9 cellular contexts compared by ENCODE assay signal in the genomic region with DNA sequence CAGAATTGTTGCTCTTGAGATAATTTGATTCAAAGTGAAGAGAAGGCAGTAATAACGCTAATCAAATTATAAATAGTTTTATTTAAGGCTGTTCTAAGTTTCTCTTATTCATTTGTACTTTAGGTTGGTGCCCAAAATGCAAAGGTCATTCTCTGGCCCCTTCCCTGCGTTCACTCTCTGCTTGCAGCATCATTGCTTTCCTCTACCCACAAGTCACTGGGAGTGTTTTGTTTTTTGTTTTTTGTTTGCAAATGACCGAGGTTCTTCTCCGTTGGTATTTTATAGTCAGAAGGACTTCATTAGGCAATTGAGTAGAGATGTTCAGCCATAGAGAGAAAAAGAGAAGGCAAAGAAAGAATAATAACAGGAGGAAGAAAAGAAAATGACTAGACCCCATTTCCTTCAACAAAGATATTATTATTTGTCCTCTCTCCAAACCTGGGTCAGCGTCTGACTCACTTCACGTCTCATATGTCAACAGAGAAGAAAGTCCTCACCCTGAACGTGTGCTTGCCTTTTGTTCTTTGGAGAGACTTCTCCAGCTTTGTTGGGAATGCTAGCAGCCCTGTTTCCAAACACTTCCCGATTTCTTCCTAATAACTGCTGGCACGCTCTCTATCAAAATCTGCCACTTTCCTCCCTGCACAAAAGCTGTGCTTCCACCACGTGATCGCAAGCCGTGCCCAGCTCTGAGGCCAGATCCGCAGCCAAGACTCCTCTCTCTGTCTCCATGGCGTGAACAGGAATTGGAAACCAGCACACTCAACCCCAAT.
DNase-seq lines count a peak whose midpoint lies in the region; TF ChIP-seq lines count a peak whose summit lies in the region.
"Had no signal": no experiment of that assay in that cellular context is flagged by ENCODE, and none has a peak within 500 bp of the region (broad histone marks: within the 10 kb centered on the region; RNA-seq: fewer than 3 reads in every experiment).

No MANE protein-coding gene starts in this region.

- H3K27ac Mint-ChIP-seq in HFFc6 = no peak overlapping the region
- H3K27ac Mint-ChIP-seq: activated naive CD4-positive, alpha-beta T cell treated with anti-CD3 and anti-CD28 coated beads, Interleukin-2, amount 50 U/mL, for 24 hours had no signal

- H3K4me3 ChIP-seq in BLaER1 treated with 17β-estradiol and CSF1 and Interleukin-3, amounts not matched to agents 10 nM and 100 nM = no peak overlapping the region
- H3K4me3 ChIP-seq in effector memory CD4-positive, alpha-beta T cell (ENCODE audit: insufficient read depth, low read depth, low read length, poor library complexity, severe bottlenecking) = no peak overlapping the region

- H3K36me3 ChIP-seq in BLaER1 treated with 17β-estradiol and CSF1 and Interleukin-3, amounts not matched to agents 10 nM and 100 nM = peaks cover 0 to 91% (median 26%) of the 10 kb centered on the region in 11 experiments; a peak in 14 of 22 replicates
- H3K36me3 ChIP-seq in effector memory CD4-positive, alpha-beta T cell (ENCODE audit: control insufficient read depth, insufficient read depth, low read length) = no peaks in the 10 kb centered on the region

- H3K4me2 ChIP-seq in BLaER1 treated with 17β-estradiol and CSF1 and Interleukin-3, amounts not matched to agents 10 nM and 100 nM = peak overlapping the region; percentile 0 to 74 (median 41); a peak in 16 of 22 replicates

- H3K27ac ChIP-seq in BLaER1 treated with 17β-estradiol and CSF1 and Interleukin-3, amounts not matched to agents 10 nM and 100 nM = peak overlapping the region in 7 of 11 experiments; percentile 16 to 54 (median 45); a peak in 13 of 22 replicates
- H3K27ac ChIP-seq in effector memory CD4-positive, alpha-beta T cell (ENCODE audit: insufficient read depth, low read length, poor library complexity, severe bottlenecking) = no peak overlapping the region

- H3K9me3 Mint-ChIP-seq in HFFc6 = no peaks in the 10 kb centered on the region; the same call in 1 of the 2 replicates
- H3K9me3 Mint-ChIP-seq: activated naive CD4-positive, alpha-beta T cell treated with anti-CD3 and anti-CD28 coated beads, Interleukin-2, amount 50 U/mL, for 24 hours had no signal

- no peaks in the 10 kb centered on the region for H3K27me3 ChIP-seq in BLaER1 treated with 17β-estradiol and CSF1 and Interleukin-3, amounts not matched to agents 10 nM and 100 nM
- no peaks in the 10 kb centered on the region for H3K27me3 ChIP-seq in effector memory CD4-positive, alpha-beta T cell (replicated peaks; ENCODE audit: control insufficient read depth, insufficient read depth, low read length, poor library complexity, severe bottlenecking)

- no peaks in the 10 kb centered on the region for H3K36me3 Mint-ChIP-seq in HFFc6 (ENCODE audit: low read depth)
- H3K36me3 Mint-ChIP-seq: activated naive CD4-positive, alpha-beta T cell treated with anti-CD3 and anti-CD28 coated beads, Interleukin-2, amount 50 U/mL, for 24 hours had no signal

- H3K4me1 Mint-ChIP-seq in HFFc6 (ENCODE audit: low read depth) = no peaks in the 10 kb centered on the region
- H3K4me1 Mint-ChIP-seq: activated naive CD4-positive, alpha-beta T cell treated with anti-CD3 and anti-CD28 coated beads, Interleukin-2, amount 50 U/mL, for 24 hours had no signal

- H3K27me3 Mint-ChIP-seq in HFFc6 (ENCODE audit: insufficient read depth) = no peaks in the 10 kb centered on the region; the same call in 1 of the 2 replicates

- H3K9me3 ChIP-seq in BLaER1 treated with 17β-estradiol and CSF1 and Interleukin-3, amounts not matched to agents 10 nM and 100 nM (replicated peaks in 1 of 11) = no peaks in the 10 kb centered on the region
- no peaks in the 10 kb centered on the region for H3K9me3 ChIP-seq in effector memory CD4-positive, alpha-beta T cell (ENCODE audit: control insufficient read depth, low read length)

- DNase-seq in NCI-H524 (lab: John Stamatoyannopoulos, UW) = peak; percentile 37 to 70
- peak; percentile 61 for DNase-seq in fibroblast of gingiva (ENCODE audit: low read depth)
- peak in 51 of 56 donors; percentile 1 to 75 (median 28) for DNase-seq in nucleus accumbens (lab: John Stamatoyannopoulos, UW)
- no peak for DNase-seq in effector memory CD4-positive, alpha-beta T cell
- DNase-seq in central memory CD4-positive, alpha-beta T cell = no peak
- DNase-seq in HFFc6 = no peak
- no peak for DNase-seq in HCEC 1CT

- H4K20me1 ChIP-seq in BLaER1 treated with 17β-estradiol and CSF1 and Interleukin-3, amounts not matched to agents 10 nM and 100 nM = peaks cover 0 to 100% (median 71%) of the 10 kb centered on the region in 11 experiments; a peak in 13 of 22 replicates

- no peak for TF ChIP-seq CTCF in HFFc6 (IDR thresholded peaks at IDR 0.05)

- no peak overlapping the region for H3K4me3 Mint-ChIP-seq in HFFc6
- H3K4me3 Mint-ChIP-seq: activated naive CD4-positive, alpha-beta T cell treated with anti-CD3 and anti-CD28 coated beads, Interleukin-2, amount 50 U/mL, for 24 hours had no signal

- 0 out of 22 replicates have a peak overlapping the region, but pooled peaks of 2 of the 11 experiments have one; percentile 13 to 17 for H3K9ac ChIP-seq in BLaER1 treated with 17β-estradiol and CSF1 and Interleukin-3, amounts not matched to agents 10 nM and 100 nM

- peaks cover 23 to 95% (median 57%) of the 10 kb centered on the region in 10 experiments for H3K4me1 ChIP-seq in BLaER1 treated with 17β-estradiol and CSF1 and Interleukin-3, amounts not matched to agents 10 nM and 100 nM
- H3K4me1 ChIP-seq in effector memory CD4-positive, alpha-beta T cell (ENCODE audit: control insufficient read depth, insufficient read depth, low read length, poor library complexity, severe bottlenecking) = no peaks in the 10 kb centered on the region

Comparison
In these comparisons a context has a peak if more than half of its experiments do, and no peak if none do; other contexts are left out.
1. DNase-seq: peak in NCI-H524 (2 of 2), fibroblast of gingiva (single experiment) and nucleus accumbens (51 of 56); none in effector memory CD4-positive, alpha-beta T cell (0 of 3), central memory CD4-positive, alpha-beta T cell (single experiment), HFFc6 (single experiment) and HCEC 1CT (single experiment).